In genomic region chr11:83612891-83613766, GRCh38 we compare ENCODE assay signal across 11 cellular contexts.
DNase-seq lines count a peak whose midpoint lies in the region; ATAC-seq, FAIRE-seq and TF ChIP-seq lines count a peak whose summit lies in the region.
"Had no signal": no experiment of that assay in that cellular context is flagged by ENCODE, and none has a peak within 500 bp of the region (broad histone marks: within the 10 kb centered on the region; RNA-seq: fewer than 3 reads in every experiment).

No MANE protein-coding gene starts in this region.

- TF ChIP-seq CTCF in K562 (IDR thresholded peaks at IDR 0.05 in 2 of 3, conservative IDR thresholded peaks at IDR 0.05 in 1 of 3; ENCODE audit: insufficient read depth in 2 of 3, low read depth in 1 of 3, low read length in 3 of 3) = no peak
- no peak for TF ChIP-seq CTCF in sigmoid colon (IDR thresholded peaks at IDR 0.05)
- TF ChIP-seq CTCF in RWPE1 (conservative IDR thresholded peaks at IDR 0.05; ENCODE audit: low read depth) = no peak

- TF ChIP-seq POLR2A in K562 (conservative IDR thresholded peaks at IDR 0.05) (no peak), sigmoid colon (IDR thresholded peaks at IDR 0.05) (no peak)

- H3K27me3 ChIP-seq in K562 (ENCODE audit: control insufficient read depth in 2 of 2, insufficient read depth in 2 of 2, low read length in 2 of 2) = no peaks in the 10 kb centered on the region
- H3K27me3 ChIP-seq in sigmoid colon = no peaks in the 10 kb centered on the region

- H3K9me3 ChIP-seq in K562 (replicated peaks; ENCODE audit: control insufficient read depth, insufficient read depth, low read depth, low read length) (no peaks in the 10 kb centered on the region), sigmoid colon (no peaks in the 10 kb centered on the region)

- H3K36me3 ChIP-seq in K562 (ENCODE audit: control insufficient read depth, insufficient read depth, low read length) (no peaks in the 10 kb centered on the region), sigmoid colon (no peaks in the 10 kb centered on the region)

- TF ChIP-seq EP300 in K562 (IDR thresholded peaks at IDR 0.05; ENCODE audit: low read length) = no peak
- no peak for TF ChIP-seq EP300 in sigmoid colon (IDR thresholded peaks at IDR 0.05)

- ATAC-seq in GM18511 (IDR thresholded peaks at IDR 0.05; ENCODE audit: unreplicated experiment) = peak; percentile 91
- peak; percentile 92 for ATAC-seq in GM21526 (IDR thresholded peaks at IDR 0.05; ENCODE audit: low FRiP score, unreplicated experiment)
- ATAC-seq in HG03280 (IDR thresholded peaks at IDR 0.05; ENCODE audit: unreplicated experiment) = peak; percentile 87
- ATAC-seq in K562 = 0 out of 3 replicates have a peak, but pooled peaks have one; percentile 31

- BruUV-seq in K562 (replicated peaks; lab: Mats Ljungman, UMichigan) = no TSS peak

- no peaks in the 10 kb centered on the region for H3K4me1 ChIP-seq in K562 (replicated peaks in 1 of 2; ENCODE audit: control insufficient read depth in 2 of 2, insufficient read depth in 2 of 2, low read length in 2 of 2)
- no peaks in the 10 kb centered on the region for H3K4me1 ChIP-seq in sigmoid colon

- CTCF ChIA-PET in K562 (lab: Yijun Ruan, JAX; ENCODE audit: low intra/inter-chr PET ratio) (no interaction called here), RWPE1 (lab: Yijun Ruan, JAX) (no interaction called here)

- in situ Hi-C loops in K562 (cut with MboI) = no loop called here

- H3K79me2 ChIP-seq in K562 (ENCODE audit: control insufficient read depth, insufficient read depth, low read length) = no peaks in the 10 kb centered on the region

- POLR2A ChIA-PET in K562 (lab: Yijun Ruan, JAX) (interaction anchor here (0.9 kb wide), 1 partner anchor 16 kb away, joined by 4 read pairs; no protein-coding TSS in a partner anchor), RWPE1 (lab: Yijun Ruan, JAX; ENCODE audit: low non-redundant PET) (no interaction called here)

- H3K27ac ChIP-seq in K562 (ENCODE audit: extremely low read depth, low read depth, low read length) = no peak overlapping the region
- no peak overlapping the region for H3K27ac ChIP-seq in sigmoid colon
- H3K27ac ChIP-seq in RWPE1 = no peak overlapping the region
- H3K27ac ChIP-seq: SK-N-MC had no signal

- H3K9me1 ChIP-seq in K562 (ENCODE audit: control insufficient read depth, insufficient read depth, low read length) = no peaks in the 10 kb centered on the region

- H2AFZ ChIP-seq in K562 (ENCODE audit: low read depth, low read length) = no peak overlapping the region

- no peak overlapping the region for H3K9ac ChIP-seq in K562 (ENCODE audit: insufficient read depth in 1 of 2, low read depth in 2 of 2, low read length in 2 of 2)

- no peak for TF ChIP-seq RAD21 in K562 (CRISPR knock-in tag; conservative IDR thresholded peaks at IDR 0.05 in 1 of 2, IDR thresholded peaks at IDR 0.05 in 1 of 2)

- FAIRE-seq in K562 (lab: Jason Lieb, UNC) = no peak

- no peaks in the 10 kb centered on the region for H4K20me1 ChIP-seq in K562 (replicated peaks; ENCODE audit: control insufficient read depth, insufficient read depth, low read length)

- H3K4me2 ChIP-seq in K562 (ENCODE audit: insufficient read depth, low read length) = no peak overlapping the region

- DNase-seq in K562 (ENCODE audit: extremely low read depth in 1 of 4, low spot score in 3 of 4) (no peak), activated gamma-delta T cell (lab: John Stamatoyannopoulos, UW) (no peak), sigmoid colon (no peak), RWPE1 (ENCODE audit: low spot score) (no peak)
- no peak for DNase-seq in stimulated activated CD4-positive, alpha-beta T cell treated with anti-CD3 and anti-CD28 coated beads, Interleukin-4, amount 100 ng/mL, for 1 hour
- DNase-seq: activated gamma-delta T cell treated with Interleukin-2 at 50 U/mL for 16 hours, DMS79 treated with DMSO at 0.1 percent for 48 hours had no signal

- intact Hi-C loops in K562 (cut with micrococcal nuclease) (no loop called here), sigmoid colon (cut with DNase I) (no loop called here)

- no peak overlapping the region for H3K4me3 ChIP-seq in K562
- no peak overlapping the region for H3K4me3 ChIP-seq in sigmoid colon
- H3K4me3 ChIP-seq: SK-N-MC had no signal

- WGBS in K562 (ENCODE audit: insufficient coverage, low coverage, missing lambda C conversion rate) = 0% methylated on average over 5 of the region's 5 CpGs
- 53 to 56% methylated on average over 5 of the region's 5 CpGs for WGBS in sigmoid colon, 2 donors

TF ChIP-seq in K562, 482 proteins besides CTCF, POLR2A, EP300 and RAD21:
- TF ChIP-seq MITF (IDR thresholded peaks at IDR 0.05) (no peak), RFX1 (IDR thresholded peaks at IDR 0.05) (peak; percentile 33; the same call in 1 of the 2 replicates)

Comparison
In these comparisons a context has a peak if more than half of its experiments do, and no peak if none do; other contexts are left out.
1. ATAC-seq: peak in every context shown above with its lines; median percentile 92 in GM21526; 91 in GM18511; 87 in HG03280; 31 in K562.